In the genomic region with DNA sequence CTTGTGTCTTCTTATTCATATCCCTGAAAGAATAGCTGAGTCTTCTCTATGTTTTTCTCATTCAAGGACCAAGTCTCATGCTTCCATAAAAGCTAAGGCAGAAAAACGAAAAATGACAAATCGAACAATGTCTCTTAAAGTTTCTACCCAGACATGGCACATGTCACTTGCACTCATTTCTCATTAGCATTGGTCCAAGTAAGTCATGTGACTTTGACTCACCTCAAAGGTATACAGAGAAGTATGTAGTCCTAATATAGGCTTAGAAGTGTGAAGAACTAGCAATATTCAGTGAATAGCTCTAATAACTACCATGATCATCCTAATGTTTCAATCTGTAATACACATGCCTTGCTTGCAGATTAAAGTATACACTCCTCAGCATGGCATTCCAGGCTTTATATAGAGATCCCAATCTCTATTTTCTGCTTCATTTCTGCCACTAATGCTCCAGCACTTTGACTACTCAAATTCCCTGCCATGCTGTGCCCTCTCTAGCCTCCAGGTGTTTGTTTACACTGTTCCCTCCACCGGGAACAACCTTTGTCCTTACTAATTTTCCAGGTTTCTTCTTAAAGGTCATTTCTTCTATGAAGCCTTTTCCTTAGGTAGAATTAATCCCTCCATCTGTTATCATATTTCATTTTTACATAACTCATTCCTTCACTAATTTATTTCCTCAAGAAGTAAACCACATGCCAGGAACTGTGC, we compare ENCODE assay signal across 3 cellular contexts.
TF ChIP-seq lines count a peak whose summit lies in the region.

No MANE protein-coding gene starts in this region.

TF ChIP-seq in A549, 52 proteins besides CTCF, POLR2A, EP300 and RAD21:
- TF ChIP-seq, protein P1, sequence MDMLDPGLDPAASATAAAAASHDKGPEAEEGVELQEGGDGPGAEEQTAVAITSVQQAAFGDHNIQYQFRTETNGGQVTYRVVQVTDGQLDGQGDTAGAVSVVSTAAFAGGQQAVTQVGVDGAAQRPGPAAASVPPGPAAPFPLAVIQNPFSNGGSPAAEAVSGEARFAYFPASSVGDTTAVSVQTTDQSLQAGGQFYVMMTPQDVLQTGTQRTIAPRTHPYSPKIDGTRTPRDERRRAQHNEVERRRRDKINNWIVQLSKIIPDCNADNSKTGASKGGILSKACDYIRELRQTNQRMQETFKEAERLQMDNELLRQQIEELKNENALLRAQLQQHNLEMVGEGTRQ (IDR thresholded peaks at IDR 0.05), result 0 out of 2 replicates have a peak, but pooled peaks have one; percentile 10
- no peak for TF ChIP-seq ZC3H11A (IDR thresholded peaks at IDR 0.05)
TF ChIP-seq in A549: peak in this region for 1.

TF ChIP-seq in HCT116, 20 proteins besides CTCF, POLR2A, EP300 and RAD21 (continued from another document):
- TF ChIP-seq, protein P2, sequence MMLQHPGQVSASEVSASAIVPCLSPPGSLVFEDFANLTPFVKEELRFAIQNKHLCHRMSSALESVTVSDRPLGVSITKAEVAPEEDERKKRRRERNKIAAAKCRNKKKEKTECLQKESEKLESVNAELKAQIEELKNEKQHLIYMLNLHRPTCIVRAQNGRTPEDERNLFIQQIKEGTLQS (IDR thresholded peaks at IDR 0.05), result no peak
- TF ChIP-seq ZNF274 (IDR thresholded peaks at IDR 0.05; ENCODE audit: low read depth, low read length) (no peak), SP1 (IDR thresholded peaks at IDR 0.05; ENCODE audit: low read depth) (no peak), ZFX (IDR thresholded peaks at IDR 0.05) (no peak)

TF ChIP-seq in K562, 482 proteins besides CTCF, POLR2A, EP300 and RAD21:
- TF ChIP-seq, protein P3, sequence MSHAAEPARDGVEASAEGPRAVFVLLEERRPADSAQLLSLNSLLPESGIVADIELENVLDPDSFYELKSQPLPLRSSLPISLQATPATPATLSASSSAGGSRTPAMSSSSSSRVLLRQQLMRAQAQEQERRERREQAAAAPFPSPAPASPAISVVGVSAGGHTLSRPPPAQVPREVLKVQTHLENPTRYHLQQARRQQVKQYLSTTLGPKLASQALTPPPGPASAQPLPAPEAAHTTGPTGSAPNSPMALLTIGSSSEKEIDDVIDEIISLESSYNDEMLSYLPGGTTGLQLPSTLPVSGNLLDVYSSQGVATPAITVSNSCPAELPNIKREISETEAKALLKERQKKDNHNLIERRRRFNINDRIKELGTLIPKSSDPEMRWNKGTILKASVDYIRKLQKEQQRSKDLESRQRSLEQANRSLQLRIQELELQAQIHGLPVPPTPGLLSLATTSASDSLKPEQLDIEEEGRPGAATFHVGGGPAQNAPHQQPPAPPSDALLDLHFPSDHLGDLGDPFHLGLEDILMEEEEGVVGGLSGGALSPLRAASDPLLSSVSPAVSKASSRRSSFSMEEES (CRISPR knock-in tag; IDR thresholded peaks at IDR 0.05), result peak; percentile 82
- TF ChIP-seq DIDO1 (tag; IDR thresholded peaks at IDR 0.05; ENCODE audit: low read depth), result no peak
- TF ChIP-seq RAD51 (IDR thresholded peaks at IDR 0.05; ENCODE audit: borderline replicate concordance, low read depth), result peak; percentile 48; the same call in 1 of the 2 replicates
- 0 out of 2 replicates have a peak, but pooled peaks have one; percentile 29 for TF ChIP-seq TOE1 (IDR thresholded peaks at IDR 0.05; ENCODE audit: borderline replicate concordance)
- no peak for TF ChIP-seq TOE1 (CRISPR knock-in tag; IDR thresholded peaks at IDR 0.05; ENCODE audit: borderline replicate concordance, low read depth)
